Comparison of ENCODE assay signal across 1 cellular context in genomic region chr6:27230758-27231111, GRCh38.
A peak's percentile ranks its signal among the peaks of the same experiment; 100 is the strongest.
TF ChIP-seq lines count a peak whose summit lies in the region.

No MANE protein-coding gene starts in this region.

TF ChIP-seq in A549, 52 proteins besides CTCF, POLR2A, EP300 and RAD21:
- TF ChIP-seq ELK1 (IDR thresholded peaks at IDR 0.05; ENCODE audit: low read depth, low read length), result no peak
- TF ChIP-seq HMGXB4 (CRISPR knock-in tag; IDR thresholded peaks at IDR 0.05; ENCODE audit: borderline replicate concordance), result 0 out of 2 replicates have a peak, but pooled peaks have one; percentile 17
- no peak for TF ChIP-seq HEYL (CRISPR knock-in tag; IDR thresholded peaks at IDR 0.05)
